8 cellular contexts compared by ENCODE assay signal in the genomic region with DNA sequence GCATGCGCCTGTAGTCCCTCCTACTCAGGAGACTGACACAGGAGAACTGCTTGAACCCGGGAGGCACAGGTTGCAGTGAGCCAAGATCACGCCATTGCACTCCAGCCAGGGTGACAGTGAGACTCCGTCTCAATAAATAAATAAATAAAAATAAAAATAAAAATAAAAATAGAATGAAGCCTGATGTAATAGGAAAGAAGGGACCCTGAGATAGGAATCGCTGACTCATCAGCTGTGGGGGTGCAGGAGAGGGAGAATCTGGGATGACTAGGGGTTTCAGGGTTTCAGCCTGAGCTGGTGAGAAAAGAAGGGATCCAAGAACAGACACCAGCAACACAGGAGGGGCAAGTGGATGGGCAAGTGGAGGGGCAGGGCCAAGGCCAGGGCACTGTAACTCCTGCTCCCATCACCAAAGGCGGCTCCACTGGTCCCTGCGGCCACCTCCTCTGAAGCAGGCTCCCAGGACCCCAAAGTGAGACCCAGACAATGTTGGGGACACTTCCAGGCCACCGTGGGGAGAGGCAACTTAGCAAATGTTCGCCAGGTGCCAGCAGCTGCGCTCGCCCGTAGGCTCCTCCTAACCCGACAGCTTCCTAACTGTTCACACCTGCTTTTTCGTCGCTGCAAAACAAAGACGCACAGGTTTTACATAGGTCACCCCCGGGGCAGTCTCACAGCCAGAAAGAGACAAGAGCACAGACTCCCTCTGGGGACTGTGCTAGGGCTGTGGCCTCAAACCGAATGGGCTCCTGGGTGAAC. TPM values are rescaled to one million over a fixed set of nuclear protein-coding genes. Genes with fewer than 3 reads are reported as not detected.
DNase-seq lines count a peak whose midpoint lies in the region; ATAC-seq, FAIRE-seq and TF ChIP-seq lines count a peak whose summit lies in the region.

No MANE protein-coding gene starts in this region.

- no peak for FAIRE-seq in frontal cortex (lab: Jason Lieb, UNC)

- TF ChIP-seq POLR2A in adrenal gland (IDR thresholded peaks at IDR 0.05) = no peak

- no peaks in the 10 kb centered on the region for H3K27me3 ChIP-seq in MG63
- no peaks in the 10 kb centered on the region for H3K27me3 ChIP-seq in adrenal gland
- H3K27me3 ChIP-seq in lower lobe of right lung (ENCODE audit: low read depth) = no peaks in the 10 kb centered on the region

- peak; percentile 46 for DNase-seq in GM10248 (ENCODE audit: extremely low spot score)
- DNase-seq in MG63 = no peak
- peak in 4 of 7 donors; percentile 59 to 73 (median 63) for DNase-seq in adrenal gland
- no peak for DNase-seq in lower lobe of right lung
- DNase-seq in frontal cortex (ENCODE audit: low spot score in 2 of 2) = no peak
- no peak for DNase-seq in AG20443 (ENCODE audit: low spot score)
- DNase-seq in caudate nucleus (lab: John Stamatoyannopoulos, UW) = no peak

- CTCF ChIA-PET in GM10248 (lab: Yijun Ruan, JAX) = interaction anchor here (0.6 to 1.7 kb wide), 6 partner anchors 8 to 207 kb away, joined by 3 to 4 read pairs (median 3); a partner anchor contains a TSS

- H3K9me3 ChIP-seq in MG63 (no peaks in the 10 kb centered on the region), adrenal gland (replicated peaks in 1 of 3) (no peaks in the 10 kb centered on the region), lower lobe of right lung (no peaks in the 10 kb centered on the region)

- peak overlapping the region; percentile 97 for H3K4me3 ChIP-seq in MG63
- peak overlapping the region in 2 of 4 donors; percentile 72 to 73 for H3K4me3 ChIP-seq in adrenal gland
- peak overlapping the region; percentile 76 for H3K4me3 ChIP-seq in lower lobe of right lung

- POLR2A ChIA-PET in GM10248 (lab: Yijun Ruan, JAX) = interaction anchor here (0.5 to 1.6 kb wide), 4 partner anchors 51 to 198 kb away, joined by 3 to 6 read pairs (median 4); no protein-coding TSS in a partner anchor

- TF ChIP-seq CTCF in GM10248 (IDR thresholded peaks at IDR 0.05; ENCODE audit: control extremely low read depth, extremely low read depth, low read depth, missing control alignments) = no peak
- no peak for TF ChIP-seq CTCF in adrenal gland (IDR thresholded peaks at IDR 0.05)
- TF ChIP-seq CTCF in lower lobe of right lung (IDR thresholded peaks at IDR 0.05) = no peak

- intact Hi-C loops in adrenal gland (cut with DNase I) = no loop called here
- intact Hi-C loops in lower lobe of right lung (cut with DNase I) = loop anchor here (10.0 kb wide), 1 partner anchor 211 kb away; a partner anchor contains a TSS

- H3K4me1 ChIP-seq in adrenal gland (replicated peaks in 1 of 2) (peaks cover 22 to 34% of the 10 kb centered on the region in 2 donors), lower lobe of right lung (peaks cover 35% of the 10 kb centered on the region)

- H3K36me3 ChIP-seq in MG63 = peaks cover 40% of the 10 kb centered on the region
- H3K36me3 ChIP-seq in adrenal gland (replicated peaks in 1 of 2) = no peaks in the 10 kb centered on the region
- peaks cover 18% of the 10 kb centered on the region for H3K36me3 ChIP-seq in lower lobe of right lung

- ATAC-seq in lower lobe of right lung (no peak), HG03571 (IDR thresholded peaks at IDR 0.05; ENCODE audit: unreplicated experiment) (no peak)

- 40 to 60% (median 44%) methylated on average over 7 to 18 of the region's 18 CpGs for WGBS in adrenal gland, 4 donors

- peak overlapping the region in 3 of 5 donors; percentile 77 to 95 (median 83) for H3K27ac ChIP-seq in adrenal gland
- peak overlapping the region; percentile 77 for H3K27ac ChIP-seq in lower lobe of right lung
- no peak overlapping the region for H3K27ac ChIP-seq in caudate nucleus (ENCODE audit: low read depth, low read length)

RNA-seq across cellular contexts. Expression of a gene that starts 1.2 kb away (rescaled TPM):
- 8.6 and 9.8 TPM in 2 replicates for total RNA-seq in MG63 (2014; rRNA removed; shearing (Covaris generic); ENCODE audit: low replicate concordance)
- total RNA-seq in adrenal gland (10 to 100 TPM in 3 of 8 donors, 1 to 10 TPM in 5; 3.9 to 10.9 (median 9.0) TPM), lower lobe of right lung (9.1 TPM), frontal cortex (2.0 TPM)
- polyA plus RNA-seq in adrenal gland = 10 to 100 TPM in 2 of 3 donors, 1 to 10 TPM in 1; 7.5 to 17.9 (median 17.5) TPM

RNA-seq across cellular contexts. Expression of a gene that starts 1.5 kb away (rescaled TPM):
- 18.4 and 20.4 TPM in 2 replicates for total RNA-seq in MG63 (2014; rRNA removed; shearing (Covaris generic); ENCODE audit: low replicate concordance)
- total RNA-seq in adrenal gland (100 to 1,000 TPM in 1 of 8 donors, 10 to 100 TPM in 7; 55.8 to 183 (median 86.3) TPM), lower lobe of right lung (205 TPM), frontal cortex (21.2 TPM)
- polyA plus RNA-seq in adrenal gland = 100 to 1,000 TPM in 1 of 3 donors, 10 to 100 TPM in 2; 29.9 to 236 (median 99.6) TPM

RNA-seq across cellular contexts. Expression of a gene that starts 47.4 kb away (rescaled TPM):
- total RNA-seq in MG63 (2014; rRNA removed; shearing (Covaris generic); ENCODE audit: low replicate concordance) = 2.6 TPM in 1 of 2 replicates, not detected in the other
- total RNA-seq in adrenal gland (10 to 100 TPM in 3 of 8 donors, 1 to 10 TPM in 5; 5.2 to 19.1 (median 9.2) TPM), lower lobe of right lung (54.3 TPM), frontal cortex (4.9 TPM)
- polyA plus RNA-seq in adrenal gland = 10 to 100 TPM in 2 of 3 donors, 1 to 10 TPM in 1; 3.1 to 33.7 (median 18.6) TPM

Comparison
In these comparisons a context has a peak if more than half of its experiments do, and no peak if none do; other contexts are left out.
1. DNase-seq: peak in GM10248 (single experiment) and adrenal gland (4 of 7); none in MG63 (single experiment), lower lobe of right lung (single experiment), frontal cortex (0 of 2), AG20443 (single experiment) and caudate nucleus (0 of 61).